In the genomic region with DNA sequence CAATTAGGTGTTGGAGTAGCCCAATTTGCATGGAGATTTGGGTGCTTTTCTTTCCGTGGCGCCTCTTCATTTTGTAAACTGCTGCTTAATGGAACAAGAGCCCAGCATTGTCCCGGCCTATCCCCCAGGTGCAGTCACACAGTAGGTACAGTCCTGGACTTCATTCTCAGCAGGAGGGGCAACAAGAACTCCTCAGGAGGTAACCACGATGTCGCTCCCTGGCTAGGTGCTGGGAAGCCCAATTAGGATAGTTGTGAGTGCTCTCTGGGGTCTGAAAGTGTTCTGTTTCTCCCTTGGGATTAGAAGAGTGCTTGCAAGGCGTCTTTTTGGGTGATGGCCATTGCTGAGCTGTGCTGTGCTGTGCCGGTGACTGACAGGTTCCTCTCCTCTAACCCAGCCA, we compare ENCODE assay signal across 22 cellular contexts.
"Had no signal": no experiment of that assay in that cellular context is flagged by ENCODE, and none has a peak within 500 bp of the region (broad histone marks: within the 10 kb centered on the region; RNA-seq: fewer than 3 reads in every experiment).

No MANE protein-coding gene starts in this region.

- H3K36me3 Mint-ChIP-seq: activated CD8-positive, alpha-beta memory T cell treated with anti-CD3 and anti-CD28 coated beads, Interleukin-2, amount 10 ng/mL, durations not matched to agents 7 days and 5 days; activated naive CD4-positive, alpha-beta T cell treated with anti-CD3 and anti-CD28 coated beads, Interleukin-2, amount 10 ng/mL, durations not matched to agents 7 days and 5 days; naive B cell had no signal

- H3K27ac Mint-ChIP-seq: activated CD4-positive, alpha-beta memory T cell treated with anti-CD3 and anti-CD28 coated beads, Interleukin-2, amount 10 ng/mL, durations not matched to agents 7 days and 5 days; activated CD4-positive, alpha-beta T cell treated with anti-CD3 and anti-CD28 coated beads, Interleukin-2, amount 10 ng/mL, durations not matched to agents 24 days and 14 days; activated CD8-positive, alpha-beta memory T cell treated with anti-CD3 and anti-CD28 coated beads, Interleukin-2, amount 10 ng/mL, durations not matched to agents 7 days and 5 days; activated naive CD4-positive, alpha-beta T cell treated with anti-CD3 and anti-CD28 coated beads, Interleukin-2, amount 10 ng/mL, durations not matched to agents 7 days and 5 days; stimulated activated naive B cell treated with anti-CD40 and anti-IgM and Interleukin-4, amounts not matched to agents 10 μg/mL and 1 μg/mL and 100 μg/mL, for 72 hours had no signal

- H3K27me3 Mint-ChIP-seq: activated CD4-positive, alpha-beta memory T cell treated with anti-CD3 and anti-CD28 coated beads, Interleukin-2, amount 10 ng/mL, durations not matched to agents 7 days and 5 days; activated CD4-positive, alpha-beta T cell treated with anti-CD3 and anti-CD28 coated beads, Interleukin-2, amount 10 ng/mL, durations not matched to agents 24 days and 14 days; activated CD8-positive, alpha-beta memory T cell treated with anti-CD3 and anti-CD28 coated beads, Interleukin-2, amount 10 ng/mL, durations not matched to agents 7 days and 5 days; naive B cell; stimulated activated naive B cell treated with anti-CD40 and anti-IgM and Interleukin-4, amounts not matched to agents 10 μg/mL and 1 μg/mL and 100 μg/mL, for 72 hours had no signal

- H3K27ac ChIP-seq: sigmoid colon, thoracic aorta had no signal

- H3K9me3 Mint-ChIP-seq: activated CD4-positive, alpha-beta memory T cell treated with anti-CD3 and anti-CD28 coated beads, Interleukin-2, amount 10 ng/mL, durations not matched to agents 7 days and 5 days; activated CD4-positive, alpha-beta T cell treated with anti-CD3 and anti-CD28 coated beads, Interleukin-2, amount 10 ng/mL, durations not matched to agents 24 days and 14 days; activated naive CD4-positive, alpha-beta T cell treated with anti-CD3 and anti-CD28 coated beads, Interleukin-2, amount 10 ng/mL, durations not matched to agents 7 days and 5 days; naive B cell; stimulated activated naive B cell treated with anti-CD40 and anti-IgM and Interleukin-4, amounts not matched to agents 10 μg/mL and 1 μg/mL and 100 μg/mL, for 72 hours had no signal

- H3K9me3 ChIP-seq: sigmoid colon, thoracic aorta had no signal

- H3K4me3 Mint-ChIP-seq: activated CD4-positive, alpha-beta memory T cell treated with anti-CD3 and anti-CD28 coated beads, Interleukin-2, amount 10 ng/mL, durations not matched to agents 7 days and 5 days; activated CD4-positive, alpha-beta T cell treated with anti-CD3 and anti-CD28 coated beads, Interleukin-2, amount 10 ng/mL, durations not matched to agents 24 days and 14 days; activated CD8-positive, alpha-beta memory T cell treated with anti-CD3 and anti-CD28 coated beads, Interleukin-2, amount 10 ng/mL, durations not matched to agents 7 days and 5 days; activated naive CD4-positive, alpha-beta T cell treated with anti-CD3 and anti-CD28 coated beads, Interleukin-2, amount 10 ng/mL, durations not matched to agents 7 days and 5 days; naive B cell; stimulated activated naive B cell treated with anti-CD40 and anti-IgM and Interleukin-4, amounts not matched to agents 10 μg/mL and 1 μg/mL and 100 μg/mL, for 72 hours had no signal

- ATAC-seq: activated CD4-positive, CD25-positive, alpha-beta regulatory T cell treated with anti-CD3 and anti-CD28 coated beads, Interleukin-2, amount 50 U/mL, for 24 hours; activated CD8-positive, alpha-beta memory T cell treated with anti-CD3 and anti-CD28 coated beads, Interleukin-2, amount 10 ng/mL, durations not matched to agents 7 days and 5 days; stimulated activated naive B cell treated with anti-CD40 and anti-IgM and Interleukin-4, amounts not matched to agents 10 μg/mL and 1 μg/mL and 100 μg/mL, for 72 hours had no signal

- H3K36me3 ChIP-seq: sigmoid colon, thoracic aorta had no signal

- H3K27me3 ChIP-seq: sigmoid colon had no signal

- H3K4me3 ChIP-seq: lung, sigmoid colon, smooth muscle cell, thoracic aorta had no signal

- DNase-seq: activated CD4-positive, alpha-beta memory T cell treated with anti-CD3 and anti-CD28 coated beads, Interleukin-2, amount 10 ng/mL, durations not matched to agents 7 days and 5 days; activated CD4-positive, alpha-beta T cell treated with anti-CD3 and anti-CD28 coated beads, Interleukin-2, amount 10 ng/mL, durations not matched to agents 24 days and 14 days; activated CD8-positive, alpha-beta memory T cell treated with anti-CD3 and anti-CD28 coated beads, Interleukin-2, amount 10 ng/mL, durations not matched to agents 7 days and 5 days; activated effector memory CD4-positive, alpha-beta T cell treated with anti-CD3 and anti-CD28 coated beads, Interleukin-2, amount 50 U/mL, for 16 hours; activated naive CD4-positive, alpha-beta T cell treated with anti-CD3 and anti-CD28 coated beads, Interleukin-2, amount 10 ng/mL, durations not matched to agents 7 days and 5 days; activated T-cell treated with anti-CD3 and anti-CD28 coated beads for 4 hours; amygdala; effector CD4-positive, alpha-beta T cell; erythroblast; foreskin fibroblast; kidney; naive B cell; occipital lobe; posterior cingulate gyrus; sigmoid colon; stimulated activated CD4-positive, alpha-beta T cell treated with anti-CD3 and anti-CD28 coated beads, Interleukin-15, amount 100 ng/mL, for 24 hours; stimulated activated CD8-positive, alpha-beta memory T cell treated with anti-CD3 and anti-CD28 coated beads, Interleukin-4, amount 100 ng/mL, for 48 hours; stimulated activated naive B cell treated with anti-CD40 and anti-IgM and Interleukin-4, amounts not matched to agents 10 μg/mL and 1 μg/mL and 100 μg/mL, for 72 hours had no signal
